In the genomic region with DNA sequence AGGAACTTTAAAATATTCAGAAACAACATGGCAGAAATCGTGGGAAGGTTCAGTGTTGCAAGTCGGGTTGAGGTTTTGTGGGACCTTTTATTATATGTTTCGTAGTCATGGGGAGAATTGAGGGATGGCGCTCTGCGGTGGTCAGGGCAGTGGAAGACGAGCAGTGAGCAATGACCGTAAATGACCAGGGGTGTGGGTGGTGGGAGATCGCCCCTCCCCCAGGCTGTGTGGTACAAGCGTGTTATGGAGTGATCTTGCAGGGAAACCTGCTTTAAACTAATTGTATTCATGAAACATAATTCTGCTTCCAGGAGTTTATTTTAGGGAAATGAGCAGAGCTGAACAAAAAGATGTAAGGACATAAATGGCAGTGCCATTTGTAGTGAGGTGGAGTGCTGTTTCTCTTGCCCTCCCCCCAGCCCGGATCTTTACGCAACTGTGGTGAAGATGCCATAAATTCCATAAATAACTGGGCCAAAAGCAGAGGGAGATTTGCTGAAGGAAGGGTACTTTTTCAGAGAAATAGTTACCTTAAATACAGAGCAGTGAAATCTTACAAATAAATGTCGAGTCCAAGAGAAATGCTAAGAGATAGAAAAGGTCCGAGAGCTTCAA, we compare ENCODE assay signal across 14 cellular contexts. TPM values are rescaled to one million over a fixed set of nuclear protein-coding genes. Genes with fewer than 3 reads are reported as not detected.
A peak's percentile ranks its signal among the peaks of the same experiment; 100 is the strongest.
DNase-seq lines count a peak whose midpoint lies in the region; ATAC-seq and TF ChIP-seq lines count a peak whose summit lies in the region.
"Had no signal": no experiment of that assay in that cellular context is flagged by ENCODE, and none has a peak within 500 bp of the region (broad histone marks: within the 10 kb centered on the region; RNA-seq: fewer than 3 reads in every experiment).

No MANE protein-coding gene starts in this region.

- peaks cover 4% of the 10 kb centered on the region for H3K4me1 ChIP-seq in mesodermal cell (ENCODE audit: control insufficient read depth, insufficient read depth, low read length, poor library complexity, severe bottlenecking)
- H3K4me1 ChIP-seq: esophagus squamous epithelium had no signal

- H3K27ac ChIP-seq in mesodermal cell (ENCODE audit: low read depth, low read length, severe bottlenecking) = peak overlapping the region; percentile 88
- H3K27ac ChIP-seq: esophagus squamous epithelium had no signal

- H3K9me3 ChIP-seq in mesodermal cell (ENCODE audit: control insufficient read depth, low read length) = no peaks in the 10 kb centered on the region
- H3K9me3 ChIP-seq: esophagus squamous epithelium had no signal

- DNase-seq in AG09309 (ENCODE audit: low read depth) = peak; percentile 40
- DNase-seq in M059J (ENCODE audit: low read depth) = peak; percentile 74
- peak; percentile 29 for DNase-seq in astrocyte of the cerebellum (ENCODE audit: low read depth)
- DNase-seq in NCI-H146 treated with DMSO at 0.1 percent for 48 hours (lab: John Stamatoyannopoulos, UW; ENCODE audit: unreplicated experiment) = no peak
- DNase-seq in activated naive CD4-positive, alpha-beta T cell treated with Interleukin-2 at 50 U/mL for 16 hours = no peak
- DNase-seq in LoVo (ENCODE audit: low spot score) = no peak
- DNase-seq: anterior cingulate cortex; CD8-positive, alpha-beta T cell; esophagus squamous epithelium; NCI-H1930 had no signal

- no peak overlapping the region for H3K4me3 ChIP-seq in AG09309 (ENCODE audit: control insufficient read depth, low read depth, low read length)
- H3K4me3 ChIP-seq in astrocyte of the cerebellum (ENCODE audit: low read depth, low read length) = no peak overlapping the region
- H3K4me3 ChIP-seq in mesodermal cell (ENCODE audit: extremely low read depth, insufficient read depth, low read length, poor library complexity, severe bottlenecking) = no peak overlapping the region
- H3K4me3 ChIP-seq: esophagus squamous epithelium had no signal

- TF ChIP-seq CTCF in AG09309 (IDR thresholded peaks at IDR 0.05; ENCODE audit: control insufficient read depth, insufficient read depth, low read depth, low read length, missing control alignments) (no peak), astrocyte of the cerebellum (IDR thresholded peaks at IDR 0.05; ENCODE audit: low read depth, low read length, missing control alignments) (no peak)

- ATAC-seq in HG03442 (IDR thresholded peaks at IDR 0.05; ENCODE audit: unreplicated experiment) = no peak
- ATAC-seq: CD8-positive, alpha-beta T cell had no signal

- in situ Hi-C loops in astrocyte of the cerebellum (cut with HindIII; ENCODE audit: low sequenced_read_pairs) = no loop called here

- 43 to 69% methylated on average over 3 to 7 of the region's 13 CpGs for WGBS in mesodermal cell (ENCODE audit: insufficient coverage in 2 of 2), 2 experiments

- peaks cover 9% of the 10 kb centered on the region for H3K36me3 ChIP-seq in mesodermal cell (ENCODE audit: control insufficient read depth, insufficient read depth, low read length)
- H3K36me3 ChIP-seq: esophagus squamous epithelium had no signal

RNA-seq across cellular contexts. Expression of gene GYG2, which starts 20.2 kb away (rescaled TPM):
- 3.9 and 5.2 TPM in 2 replicates for total RNA-seq in M059J (2014; rRNA removed; shearing (Covaris generic))
- polyA plus RNA-seq in mesodermal cell (2013, experiment 1 of 2) = 27.3 TPM
- 26.6 TPM for polyA plus RNA-seq in mesodermal cell (2013, experiment 2 of 2)
- total RNA-seq: activated CD8-positive, alpha-beta memory T cell treated with anti-CD3 and anti-CD28 coated beads for 36 hours; CD8-positive, alpha-beta T cell; mononuclear cell had no signal

Comparison
In these comparisons a context has a peak if more than half of its experiments do, and no peak if none do; other contexts are left out.
1. DNase-seq: peak in AG09309 (single experiment), M059J (single experiment) and astrocyte of the cerebellum (single experiment); none in NCI-H146 treated with DMSO at 0.1 percent for 48 hours (single experiment), activated naive CD4-positive, alpha-beta T cell treated with Interleukin-2 at 50 U/mL for 16 hours (single experiment) and LoVo (single experiment).